ENCODE assay signal across 24 cellular contexts in genomic region chr9:130358928-130359327, GRCh38.
"Had no signal": no experiment of that assay in that cellular context is flagged by ENCODE, and none has a peak within 500 bp of the region (broad histone marks: within the 10 kb centered on the region; RNA-seq: fewer than 3 reads in every experiment).

No MANE protein-coding gene starts in this region.

- H3K4me3 ChIP-seq: MG63 had no signal

- DNase-seq: Karpas-422, KG1, MG63, NCI-H1092, NCI-H1105 treated with DMSO at 0.1 percent for 48 hours, NCI-H1417 treated with DMSO at 0.1 percent for 48 hours, NCI-H146, NCI-H1694 treated with DMSO at 0.1 percent for 48 hours, NCI-H1930, NCI-H2081, NCI-H2107, NCI-H2227 treated with DMSO at 0.1 percent for 48 hours, NCI-H446, NCI-H510A, NCI-H524 treated with DMSO at 0.1 percent for 48 hours, NCI-H69, NCI-H774, PC-3, SHP77, SK-N-SH, SW 1271, T-cell had no signal

- H3K27ac ChIP-seq: RWPE1 had no signal

- ATAC-seq: Panc1, PC-3, T-cell had no signal

- H3K27me3 ChIP-seq: MG63 had no signal

- H3K4me2 ChIP-seq: SK-N-SH had no signal

- H3K9ac ChIP-seq: SK-N-SH had no signal

- H3K36me3 ChIP-seq: MG63 had no signal

- H3K9me3 ChIP-seq: MG63, SK-N-SH had no signal
